16 cellular contexts compared by ENCODE assay signal in genomic region chrX:53616921-53617320, GRCh38.
"Had no signal": no experiment of that assay in that cellular context is flagged by ENCODE, and none has a peak within 500 bp of the region (broad histone marks: within the 10 kb centered on the region; RNA-seq: fewer than 3 reads in every experiment).

No MANE protein-coding gene starts in this region.

- H3K27me3 Mint-ChIP-seq: activated B cell treated with CpG ODN at 0.5 μM for 24 hours; activated CD4-positive, alpha-beta memory T cell treated with anti-CD3 and anti-CD28 coated beads, Interleukin-2, amount 10 ng/mL, durations not matched to agents 7 days and 5 days; activated CD8-positive, alpha-beta memory T cell treated with anti-CD3 and anti-CD28 coated beads, Interleukin-2, amount 10 ng/mL, durations not matched to agents 7 days and 5 days; activated naive CD4-positive, alpha-beta T cell treated with anti-CD3 and anti-CD28 coated beads, Interleukin-2, amount 50 U/mL, for 24 hours; central memory CD8-positive, alpha-beta T cell; stimulated activated memory B cell treated with anti-CD40 and anti-IgM and Interleukin-4, amounts not matched to agents 10 μg/mL and 1 μg/mL and 100 μg/mL, for 72 hours had no signal

- H3K27ac ChIP-seq: spleen had no signal

- H3K4me3 ChIP-seq: spleen had no signal

- H3K9me3 ChIP-seq: spleen had no signal

- H3K4me1 Mint-ChIP-seq: activated B cell treated with CpG ODN at 0.5 μM for 24 hours; nephron; stimulated activated memory B cell treated with anti-CD40 and anti-IgM and Interleukin-4, amounts not matched to agents 10 μg/mL and 1 μg/mL and 100 μg/mL, for 72 hours had no signal

- H3K27me3 ChIP-seq: spleen had no signal

- H3K4me1 ChIP-seq: spleen had no signal

- DNase-seq: activated B cell treated with CpG ODN at 0.5 μM for 24 hours; activated CD4-positive, alpha-beta memory T cell treated with anti-CD3 and anti-CD28 coated beads, Interleukin-2, amount 10 ng/mL, durations not matched to agents 7 days and 5 days; activated CD4-positive, alpha-beta T cell treated with anti-CD3 and anti-CD28 coated beads for 48 hours; activated CD8-positive, alpha-beta memory T cell treated with anti-CD3 and anti-CD28 coated beads, Interleukin-2, amount 10 ng/mL, durations not matched to agents 7 days and 5 days; activated effector memory CD4-positive, alpha-beta T cell treated with anti-CD3 and anti-CD28 coated beads, Interleukin-2, amount 50 U/mL, for 16 hours; amygdala; cortex of kidney; midbrain; retina; spleen; stimulated activated CD4-positive, alpha-beta T cell treated with anti-CD3 and anti-CD28 coated beads, Interleukin-4, amount 100 ng/mL, for 4 hours; T-cell had no signal

- H3K4me3 Mint-ChIP-seq: activated B cell treated with CpG ODN at 0.5 μM for 24 hours; activated CD4-positive, alpha-beta memory T cell treated with anti-CD3 and anti-CD28 coated beads, Interleukin-2, amount 10 ng/mL, durations not matched to agents 7 days and 5 days; activated CD8-positive, alpha-beta memory T cell treated with anti-CD3 and anti-CD28 coated beads, Interleukin-2, amount 10 ng/mL, durations not matched to agents 7 days and 5 days; activated naive CD4-positive, alpha-beta T cell treated with anti-CD3 and anti-CD28 coated beads, Interleukin-2, amount 50 U/mL, for 24 hours; central memory CD8-positive, alpha-beta T cell; nephron; stimulated activated memory B cell treated with anti-CD40 and anti-IgM and Interleukin-4, amounts not matched to agents 10 μg/mL and 1 μg/mL and 100 μg/mL, for 72 hours; T-cell had no signal

- H3K27ac Mint-ChIP-seq: activated B cell treated with CpG ODN at 0.5 μM for 24 hours; activated CD4-positive, alpha-beta memory T cell treated with anti-CD3 and anti-CD28 coated beads, Interleukin-2, amount 10 ng/mL, durations not matched to agents 7 days and 5 days; activated CD8-positive, alpha-beta memory T cell treated with anti-CD3 and anti-CD28 coated beads, Interleukin-2, amount 10 ng/mL, durations not matched to agents 7 days and 5 days; activated naive CD4-positive, alpha-beta T cell treated with anti-CD3 and anti-CD28 coated beads, Interleukin-2, amount 50 U/mL, for 24 hours; nephron; stimulated activated memory B cell treated with anti-CD40 and anti-IgM and Interleukin-4, amounts not matched to agents 10 μg/mL and 1 μg/mL and 100 μg/mL, for 72 hours; T-cell had no signal

- H3K9me3 Mint-ChIP-seq: activated B cell treated with CpG ODN at 0.5 μM for 24 hours; activated CD4-positive, alpha-beta memory T cell treated with anti-CD3 and anti-CD28 coated beads, Interleukin-2, amount 10 ng/mL, durations not matched to agents 7 days and 5 days; activated naive CD4-positive, alpha-beta T cell treated with anti-CD3 and anti-CD28 coated beads, Interleukin-2, amount 50 U/mL, for 24 hours; central memory CD8-positive, alpha-beta T cell; stimulated activated memory B cell treated with anti-CD40 and anti-IgM and Interleukin-4, amounts not matched to agents 10 μg/mL and 1 μg/mL and 100 μg/mL, for 72 hours; T-cell had no signal
